9 cellular contexts compared by ENCODE assay signal in genomic region chr6:157322792-157323113, GRCh38. TPM values are rescaled to one million over a fixed set of nuclear protein-coding genes. Genes with fewer than 3 reads are reported as not detected.
DNase-seq lines count a peak whose midpoint lies in the region; ATAC-seq, FAIRE-seq and TF ChIP-seq lines count a peak whose summit lies in the region.
"Had no signal": no experiment of that assay in that cellular context is flagged by ENCODE, and none has a peak within 500 bp of the region (broad histone marks: within the 10 kb centered on the region; RNA-seq: fewer than 3 reads in every experiment).

No MANE protein-coding gene starts in this region.

- H3K9me3 ChIP-seq in KOPT-K1 (ENCODE audit: insufficient read depth, low read length, poor library complexity, severe bottlenecking) = no peaks in the 10 kb centered on the region
- no peaks in the 10 kb centered on the region for H3K9me3 ChIP-seq in naive thymus-derived CD4-positive, alpha-beta T cell (ENCODE audit: control insufficient read depth in 2 of 3, low read length in 3 of 3)

- DNase-seq in AG04449 (ENCODE audit: low read depth, low spot score) (no peak), coronary artery (ENCODE audit: low spot score) (no peak), pons (ENCODE audit: low spot score) (no peak), D721Med (ENCODE audit: insufficient read length, low spot score) (no peak), Kasumi-1 (lab: John Stamatoyannopoulos, UW) (no peak), glomerular visceral epithelial cell (ENCODE audit: extremely low spot score) (no peak)
- DNase-seq in naive thymus-derived CD4-positive, alpha-beta T cell = peak in 1 of 9 donors; percentile 4
- DNase-seq: NCI-H1105 treated with DMSO at 0.1 percent for 48 hours had no signal

- H3K4me1 Mint-ChIP-seq in naive thymus-derived CD4-positive, alpha-beta T cell = peaks cover 10 to 42% (median 24%) of the 10 kb centered on the region in 7 donors

- no peaks in the 10 kb centered on the region for H3K9me3 Mint-ChIP-seq in naive thymus-derived CD4-positive, alpha-beta T cell

- H3K4me3 ChIP-seq in AG04449 (ENCODE audit: low read depth, low read length) (peak overlapping the region; percentile 83), coronary artery (peak overlapping the region; percentile 82)
- H3K4me3 ChIP-seq in naive thymus-derived CD4-positive, alpha-beta T cell (ENCODE audit: low read length) = peak overlapping the region; percentile 95

- H3K27me3 ChIP-seq in naive thymus-derived CD4-positive, alpha-beta T cell (ENCODE audit: control insufficient read depth in 2 of 2, insufficient read depth in 2 of 2, low read length in 2 of 2) = no peaks in the 10 kb centered on the region

- H3K27me3 Mint-ChIP-seq in naive thymus-derived CD4-positive, alpha-beta T cell = peaks cover 0 to 24% (median 10%) of the 10 kb centered on the region in 5 donors

- no peak for ATAC-seq in naive thymus-derived CD4-positive, alpha-beta T cell

- FAIRE-seq in D721Med (lab: Jason Lieb, UNC) = no peak

- CTCF ChIA-PET in AG04449 (lab: Yijun Ruan, JAX) = interaction anchor here (0.6 to 7.0 kb wide), 7 partner anchors 8 to 1995 kb away, joined by 3 to 45 read pairs (median 4); no protein-coding TSS in a partner anchor
- CTCF ChIA-PET in naive thymus-derived CD4-positive, alpha-beta T cell (lab: Charles Lee) = interaction anchor here (0.6 to 1.6 kb wide), 3 partner anchors 8 to 360 kb away, joined by 3 to 7 read pairs (median 3); no protein-coding TSS in a partner anchor

- POLR2A ChIA-PET in AG04449 (lab: Yijun Ruan, JAX) = interaction anchor here (0.7 to 2.1 kb wide), 8 partner anchors 8 to 567 kb away, joined by 3 to 10 read pairs (median 4); no protein-coding TSS in a partner anchor
- POLR2A ChIA-PET in naive thymus-derived CD4-positive, alpha-beta T cell (lab: Charles Lee) = interaction anchor here (1.2 to 2.5 kb wide), 5 partner anchors 8 to 57 kb away, joined by 3 to 10 read pairs (median 5); partner anchors contain the start of gene ZDHHC14

- H3K4me1 ChIP-seq in naive thymus-derived CD4-positive, alpha-beta T cell (ENCODE audit: control insufficient read depth in 2 of 2, insufficient read depth in 2 of 2, low read length in 2 of 2) = peaks cover 8 to 12% of the 10 kb centered on the region in 2 donors

- H3K36me3 Mint-ChIP-seq in naive thymus-derived CD4-positive, alpha-beta T cell = peaks cover 0 to 7% (median 0%) of the 10 kb centered on the region in 5 donors

- H3K27ac ChIP-seq in KOPT-K1 (ENCODE audit: low read depth, low read length, poor library complexity, severe bottlenecking) = peak overlapping the region; percentile 63
- peak overlapping the region; percentile 90 to 95 for H3K27ac ChIP-seq in coronary artery
- peak overlapping the region; percentile 76 for H3K27ac ChIP-seq in naive thymus-derived CD4-positive, alpha-beta T cell (ENCODE audit: low read depth, low read length)

- peak overlapping the region; percentile 78 to 93 (median 92) for H3K27ac Mint-ChIP-seq in naive thymus-derived CD4-positive, alpha-beta T cell

- peaks cover 31% of the 10 kb centered on the region for H3K36me3 ChIP-seq in KOPT-K1 (ENCODE audit: insufficient read depth, low read length)
- H3K36me3 ChIP-seq in naive thymus-derived CD4-positive, alpha-beta T cell (ENCODE audit: control insufficient read depth in 2 of 3, insufficient read depth in 3 of 3, low read length in 3 of 3) = peaks cover 0 to 14% (median 0%) of the 10 kb centered on the region in 3 experiments

- peak overlapping the region; percentile 93 to 99 (median 95) for H3K4me3 Mint-ChIP-seq in naive thymus-derived CD4-positive, alpha-beta T cell

- intact Hi-C loops in naive thymus-derived CD4-positive, alpha-beta T cell (cut with micrococcal nuclease) = loop anchor here (1.0 to 10.0 kb wide), 14 partner anchors 8 to 846 kb away; partner anchors contain the start of genes GTF2H5 (in 1 of the 2), SERAC1 (in 1 of the 2), SYNJ2 (in 1 of the 2) and ZDHHC14 (in 1 of the 2)

- no peak for TF ChIP-seq CTCF in AG04449 (IDR thresholded peaks at IDR 0.05; ENCODE audit: insufficient read depth, low read length, missing control alignments)
- TF ChIP-seq CTCF in coronary artery (IDR thresholded peaks at IDR 0.05) = no peak
- TF ChIP-seq CTCF in D721Med (IDR thresholded peaks at IDR 0.05; ENCODE audit: insufficient read depth, missing control alignments) = no peak

RNA-seq across cellular contexts. Expression of gene TMEM242, which starts 0.6 kb away (rescaled TPM):
- total RNA-seq in naive thymus-derived CD4-positive, alpha-beta T cell = 10 to 100 TPM; 11.6 to 15.6 (median 13.2) TPM
- polyA plus RNA-seq in naive thymus-derived CD4-positive, alpha-beta T cell = 10 to 100 TPM in 1 of 2 donors, 1 to 10 TPM in 1; 6.6 to 12.8 TPM

RNA-seq across cellular contexts. Expression of gene ZDHHC14, which starts 58.2 kb away (rescaled TPM):
- 10 to 100 TPM in 1 of 5 experiments, 1 to 10 TPM in 2, under 1 TPM in 2; 0.93 to 18.2 (median 1.2) TPM for total RNA-seq in naive thymus-derived CD4-positive, alpha-beta T cell
- polyA plus RNA-seq in naive thymus-derived CD4-positive, alpha-beta T cell = under 1 TPM; 0.13 to 0.74 TPM
